In genomic region chr11:67826023-67826950, GRCh38 we compare ENCODE assay signal across 8 cellular contexts.
DNase-seq lines count a peak whose midpoint lies in the region; ATAC-seq, FAIRE-seq and TF ChIP-seq lines count a peak whose summit lies in the region.
"Not testable (repeated sequence)": the region's sequence is repeated elsewhere in the genome, so short reads cannot be mapped to it uniquely, and the experiment has no call there.

No MANE protein-coding gene starts in this region.

- not testable (repeated sequence) for H3K4me1 ChIP-seq in SJCRH30; mesenchymal stem cell (ENCODE audit: control insufficient read depth, insufficient read depth, low read depth, low read length); small intestine (ENCODE audit: control insufficient read depth in 2 of 2, insufficient read depth in 1 of 2, low read depth in 1 of 2, low read length in 1 of 2)

- H3K27ac Mint-ChIP-seq in brain: peak overlapping the region; percentile 73 to 95 (median 82)

- H2BK5ac ChIP-seq in mesenchymal stem cell (ENCODE audit: low read depth, low read length, poor library complexity, severe bottlenecking): not testable (repeated sequence)

- not testable (repeated sequence) for H2AK5ac ChIP-seq in mesenchymal stem cell (ENCODE audit: low read length, severe bottlenecking)

- not testable (repeated sequence) for H3K27me3 ChIP-seq in SJCRH30; small intestine (ENCODE audit: control insufficient read depth in 2 of 2, insufficient read depth in 2 of 2, low read length in 2 of 2)
- peaks cover 6 to 15% of the 10 kb centered on the region in 2 experiments for H3K27me3 ChIP-seq in mesenchymal stem cell (ENCODE audit: control insufficient read depth in 1 of 2, insufficient read depth in 1 of 2, low read length in 2 of 2)

- peaks cover 29% of the 10 kb centered on the region for H3K4me1 Mint-ChIP-seq in brain

- H4K8ac ChIP-seq in mesenchymal stem cell (ENCODE audit: low read length): not testable (repeated sequence)

- H2BK15ac ChIP-seq in mesenchymal stem cell (ENCODE audit: low read depth, poor library complexity, severe bottlenecking): not testable (repeated sequence)

- H3K14ac ChIP-seq in mesenchymal stem cell (ENCODE audit: low read length in 2 of 2): not testable (repeated sequence)

- not testable (repeated sequence) for H3K4me3 ChIP-seq in SJCRH30; mesenchymal stem cell (ENCODE audit: insufficient read depth in 1 of 2, low read depth in 1 of 2, low read length in 2 of 2); small intestine (ENCODE audit: low read depth in 1 of 2, low read length in 2 of 2)

- peak; percentile 92 for DNase-seq in COLO668 (lab: John Stamatoyannopoulos, UW; ENCODE audit: unreplicated experiment)
- peak; percentile 5 for DNase-seq in HuH-7.5 (ENCODE audit: low spot score)
- DNase-seq in NCI-H2171 (lab: John Stamatoyannopoulos, UW): peak; percentile 76
- DNase-seq in SJCRH30: peak; percentile 46 to 59
- peak; percentile 81 for DNase-seq in Right ventricle myocardium superior
- peak; percentile 3 for DNase-seq in mesenchymal stem cell
- peak; percentile 33 for DNase-seq in small intestine

- not testable (repeated sequence) for H3K36me3 ChIP-seq in SJCRH30; mesenchymal stem cell (ENCODE audit: control insufficient read depth in 1 of 2, insufficient read depth in 2 of 2, low read depth in 1 of 2, low read length in 2 of 2); small intestine (ENCODE audit: control insufficient read depth in 2 of 2, insufficient read depth in 2 of 2, low read length in 2 of 2)

- not testable (repeated sequence) for H3K27ac ChIP-seq in SJCRH30; mesenchymal stem cell (ENCODE audit: low read length, poor library complexity, severe bottlenecking); small intestine (ENCODE audit: low read depth in 1 of 2, low read length in 1 of 2)

- FAIRE-seq in small intestine (lab: Jason Lieb, UNC): not testable (repeated sequence)

- not testable (repeated sequence) for H2BK120ac ChIP-seq in mesenchymal stem cell (ENCODE audit: low read depth, low read length)

- not testable (repeated sequence) for H2BK12ac ChIP-seq in mesenchymal stem cell (ENCODE audit: low read length in 2 of 2)

- not testable (repeated sequence) for H3K79me1 ChIP-seq in mesenchymal stem cell (replicated peaks; ENCODE audit: low read length, poor library complexity, severe bottlenecking)

- not testable (repeated sequence) for H4K91ac ChIP-seq in mesenchymal stem cell (ENCODE audit: low read length)

- H2AFZ ChIP-seq in mesenchymal stem cell (ENCODE audit: low read depth, low read length): not testable (repeated sequence)

- not testable (repeated sequence) for TF ChIP-seq CTCF in brain (conservative IDR thresholded peaks at IDR 0.05)

- not testable (repeated sequence) for H3K9me3 Mint-ChIP-seq in brain

- intact Hi-C loops in Right ventricle myocardium superior (cut with DNase I): not testable (repeated sequence)

- H3K4me2 ChIP-seq in mesenchymal stem cell (ENCODE audit: low read length, poor library complexity, severe bottlenecking): not testable (repeated sequence)

- H3K4me3 Mint-ChIP-seq in brain: peak overlapping the region; percentile 26 to 69 (median 50)

- not testable (repeated sequence) for H3K36me3 Mint-ChIP-seq in brain

- WGBS in mesenchymal stem cell: 60% methylated on average over 18 of the region's 25 CpGs
- 6 to 16% (median 13%) methylated on average over 25 of the region's 25 CpGs for WGBS in small intestine, 3 donors

- not testable (repeated sequence) for H3K18ac ChIP-seq in mesenchymal stem cell (ENCODE audit: low read depth in 1 of 2, low read length in 2 of 2)

- H3K9me3 ChIP-seq in SJCRH30 (replicated peaks); mesenchymal stem cell (ENCODE audit: control insufficient read depth, low read length); small intestine (ENCODE audit: control insufficient read depth, low read depth): not testable (repeated sequence)

- H3K9ac ChIP-seq in mesenchymal stem cell (ENCODE audit: low read length): not testable (repeated sequence)

- not testable (repeated sequence) for ATAC-seq in Right ventricle myocardium superior (ENCODE audit: poor library complexity)

- H3K23ac ChIP-seq in mesenchymal stem cell (ENCODE audit: low read length in 2 of 2): not testable (repeated sequence)

- peaks cover 41% of the 10 kb centered on the region for H3K27me3 Mint-ChIP-seq in brain

- H3K4ac ChIP-seq in mesenchymal stem cell (ENCODE audit: low read depth in 1 of 2, low read length in 2 of 2): not testable (repeated sequence)

Comparison
In these comparisons a context has a peak if more than half of its experiments do, and no peak if none do; other contexts are left out.
1. DNase-seq: peak in every context shown above with its lines; median percentile 92 in COLO668; 81 in Right ventricle myocardium superior; 76 in NCI-H2171; 52 in SJCRH30; 33 in small intestine; 5 in HuH-7.5; 3 in mesenchymal stem cell.